ENCODE assay signal across 1 cellular context in genomic region chr7:78111384-78111783, GRCh38.
TF ChIP-seq lines count a peak whose summit lies in the region.

No MANE protein-coding gene starts in this region.

TF ChIP-seq in GM23338, 12 proteins besides CTCF, POLR2A, EP300 and RAD21 (continued from another document):
- TF ChIP-seq ZNF462 (CRISPR knock-in tag; IDR thresholded peaks at IDR 0.05), result no peak
TF ChIP-seq in GM23338: peak in this region for 0.
